8 cellular contexts compared by ENCODE assay signal in the genomic region with DNA sequence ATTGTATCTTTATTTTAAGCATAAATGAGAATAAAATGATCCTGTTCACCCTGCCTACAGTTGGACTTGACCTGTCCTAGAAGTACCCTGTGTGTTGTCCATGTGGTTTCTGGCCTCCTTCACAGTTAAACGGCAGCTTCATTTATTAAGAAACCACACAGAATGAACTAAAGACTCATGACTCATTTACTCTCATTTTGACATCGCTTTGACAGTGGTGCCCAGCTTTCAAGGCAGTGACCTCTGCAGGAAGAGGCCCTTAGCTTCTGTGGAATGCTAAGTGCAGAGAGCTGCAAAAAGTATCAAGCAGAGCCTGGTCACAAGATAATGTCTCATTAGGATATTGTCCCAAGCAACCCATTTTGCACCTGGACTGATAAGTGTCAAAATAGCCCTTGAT.
A peak's percentile ranks its signal among the peaks of the same experiment; 100 is the strongest.
DNase-seq lines count a peak whose midpoint lies in the region; ATAC-seq, FAIRE-seq and TF ChIP-seq lines count a peak whose summit lies in the region.

No MANE protein-coding gene starts in this region.

- H3K27ac ChIP-seq in A549 (peak overlapping the region; percentile 96 to 98), gastrocnemius medialis (peak overlapping the region; percentile 15 to 71 (median 44))

- H3K4me2 ChIP-seq in A549: peak overlapping the region; percentile 82

- TF ChIP-seq CTCF in A549 (IDR thresholded peaks at IDR 0.05) (no peak), gastrocnemius medialis (IDR thresholded peaks at IDR 0.05 in 4 of 5, conservative IDR thresholded peaks at IDR 0.05 in 1 of 5) (no peak)

- no peak for TF ChIP-seq EP300 in A549 (IDR thresholded peaks at IDR 0.05)

- ATAC-seq in A549 (no peak), GM19395 (IDR thresholded peaks at IDR 0.05; ENCODE audit: unreplicated experiment) (peak; percentile 65), gastrocnemius medialis (no peak)

- peaks cover 37% of the 10 kb centered on the region for H3K36me3 ChIP-seq in MG63
- peaks cover 0 to 18% of the 10 kb centered on the region in 2 donors for H3K36me3 ChIP-seq in gastrocnemius medialis

- no peak for TF ChIP-seq RAD21 in A549 (conservative IDR thresholded peaks at IDR 0.05 in 1 of 2, IDR thresholded peaks at IDR 0.05 in 1 of 2)

- H3K9me3 ChIP-seq in A549 (no peaks in the 10 kb centered on the region), MG63 (no peaks in the 10 kb centered on the region), gastrocnemius medialis (no peaks in the 10 kb centered on the region)

- H3K4me1 ChIP-seq in A549 (peaks cover 56% of the 10 kb centered on the region), gastrocnemius medialis (peaks cover 14 to 16% of the 10 kb centered on the region in 2 donors)

- H3K27me3 ChIP-seq in MG63: no peaks in the 10 kb centered on the region
- no peaks in the 10 kb centered on the region for H3K27me3 ChIP-seq in gastrocnemius medialis

- WGBS in A549 (ENCODE audit: missing lambda C conversion rate): 20% methylated on average over 2 of the region's 2 CpGs

- in situ Hi-C loops in gastrocnemius medialis (cut with MboI; ENCODE audit: low sequenced_read_pairs in 4 of 4): no loop called here

- H3K4me3 ChIP-seq in A549 (no peak overlapping the region), MG63 (no peak overlapping the region), gastrocnemius medialis (no peak overlapping the region)

- intact Hi-C loops in gastrocnemius medialis (cut with DNase I; ENCODE audit: low total_unique reads): loop anchor here (5.0 kb wide), 1 partner anchor 96 kb away; a partner anchor contains a TSS

- POLR2A ChIA-PET in A549 (lab: Yijun Ruan, JAX): no interaction called here

- FAIRE-seq in A549 (lab: Jason Lieb, UNC): no peak

- TF ChIP-seq POLR2A in A549 (IDR thresholded peaks at IDR 0.05; ENCODE audit: low read length) (no peak), gastrocnemius medialis (IDR thresholded peaks at IDR 0.05) (no peak)

- CTCF ChIA-PET in A549 (lab: Yijun Ruan, JAX): interaction anchor here (0.9 to 2.3 kb wide), 4 partner anchors 21 to 97 kb away, joined by 3 to 10 read pairs (median 4); no protein-coding TSS in a partner anchor

- DNase-seq in A549 (ENCODE audit: low read depth in 1 of 2, low spot score in 1 of 2) (peak in 1 of 2 experiments; percentile 35), MG63 (peak; percentile 41), dedifferentiated amniotic fluid mesenchymal stem cell (ENCODE audit: extremely low spot score) (peak; percentile 23), gastrocnemius medialis (no peak), NCI-H2227 treated with DMSO at 0.1 percent for 48 hours (lab: John Stamatoyannopoulos, UW) (no peak), NCI-H2171 treated with DMSO at 0.1 percent for 48 hours (lab: John Stamatoyannopoulos, UW) (no peak)
- DNase-seq in stimulated activated naive CD4-positive, alpha-beta T cell (lab: John Stamatoyannopoulos, UW): no peak

TF ChIP-seq in A549, 52 proteins besides CTCF, POLR2A, EP300 and RAD21:
- no peak for TF ChIP-seq EHF (CRISPR knock-in tag; IDR thresholded peaks at IDR 0.05)
- no peak for TF ChIP-seq FOSL2 (IDR thresholded peaks at IDR 0.05)
- TF ChIP-seq FOSL2 (CRISPR knock-in tag; IDR thresholded peaks at IDR 0.05): peak; percentile 47; the same call in 1 of the 2 replicates
- 0 out of 2 replicates have a peak, but pooled peaks have one; percentile 32 for TF ChIP-seq HEYL (CRISPR knock-in tag; IDR thresholded peaks at IDR 0.05)

Comparison
In these comparisons a context has a peak if more than half of its experiments do, and no peak if none do; other contexts are left out.
1. DNase-seq: peak in MG63 (single experiment) and dedifferentiated amniotic fluid mesenchymal stem cell (single experiment); none in gastrocnemius medialis (0 of 2), NCI-H2227 treated with DMSO at 0.1 percent for 48 hours (single experiment), stimulated activated naive CD4-positive, alpha-beta T cell (0 of 6) and NCI-H2171 treated with DMSO at 0.1 percent for 48 hours (single experiment).